9 cellular contexts compared by ENCODE assay signal in the genomic region with DNA sequence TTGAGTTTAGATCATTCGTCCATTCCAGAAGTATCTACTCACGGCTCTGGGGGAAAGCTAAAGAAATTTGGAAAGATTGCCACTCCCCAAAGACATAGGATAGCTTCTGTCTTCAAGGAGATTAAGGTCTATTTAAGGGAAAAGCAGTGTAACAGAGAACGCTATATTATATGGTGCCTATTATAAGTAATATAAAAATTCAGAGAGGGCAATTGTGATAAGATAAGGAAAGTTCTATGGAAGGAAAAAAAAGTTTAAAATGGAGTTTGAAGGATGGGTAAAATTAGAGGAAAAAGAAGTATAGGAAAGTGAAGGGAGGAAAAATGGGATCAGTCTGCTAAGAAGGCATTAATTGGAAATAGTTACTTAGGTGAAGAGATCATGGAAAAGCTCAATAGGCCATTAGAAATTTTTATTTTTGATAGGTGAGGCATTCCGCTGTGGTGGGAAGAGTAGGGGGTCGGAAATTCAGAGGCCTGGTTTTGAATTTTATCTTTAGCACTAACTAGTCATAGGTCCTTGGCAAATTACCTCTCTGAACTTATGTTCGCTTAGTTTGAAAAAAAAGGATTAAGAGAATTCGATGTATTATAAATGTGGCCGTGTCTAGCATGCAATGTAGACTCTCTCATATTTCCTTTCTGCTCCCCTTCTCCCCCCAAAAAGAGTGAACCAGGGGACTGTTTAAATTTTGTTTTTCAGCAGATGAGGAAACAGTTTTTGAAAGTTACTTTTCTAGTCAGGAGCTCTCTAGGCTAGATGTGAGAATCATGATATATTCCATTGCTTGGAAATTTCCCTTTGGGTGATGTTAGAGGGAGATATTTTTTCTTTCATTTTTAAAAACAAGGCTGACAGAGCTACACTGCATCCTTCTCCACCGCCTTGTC. TPM values are rescaled to one million over a fixed set of nuclear protein-coding genes. Genes with fewer than 3 reads are reported as not detected.
A peak's percentile ranks its signal among the peaks of the same experiment; 100 is the strongest.
DNase-seq lines count a peak whose midpoint lies in the region; ATAC-seq and TF ChIP-seq lines count a peak whose summit lies in the region.
"Had no signal": no experiment of that assay in that cellular context is flagged by ENCODE, and none has a peak within 500 bp of the region (broad histone marks: within the 10 kb centered on the region; RNA-seq: fewer than 3 reads in every experiment).

No MANE protein-coding gene starts in this region.

- DNase-seq in DND-41 (no peak), PC-9 (no peak), epithelial cell of esophagus (ENCODE audit: low read depth) (no peak), ovary (no peak), 8988T (no peak), sciatic nerve (ENCODE audit: low spot score) (no peak)

- H3K9ac ChIP-seq in DND-41 (ENCODE audit: low read depth, low read length): peak overlapping the region; percentile 98

- H3K4me3 ChIP-seq in DND-41 (ENCODE audit: low read depth in 1 of 2, low read length in 2 of 2) (peak overlapping the region; percentile 49 to 97; a peak in 3 of 4 replicates), PC-9 (peak overlapping the region; percentile 87), epithelial cell of esophagus (ENCODE audit: low read length) (peak overlapping the region; percentile 85), ovary (peak overlapping the region; percentile 37)

- TF ChIP-seq POLR2A in ovary (IDR thresholded peaks at IDR 0.05) (no peak), GM18505 (IDR thresholded peaks at IDR 0.05; ENCODE audit: borderline replicate concordance, extremely low read depth, insufficient read depth, insufficient read length) (no peak)

- ATAC-seq in DND-41 (ENCODE audit: insufficient read depth, low read depth) (no peak), GM19023 (IDR thresholded peaks at IDR 0.05; ENCODE audit: unreplicated experiment) (no peak), GM18505 (IDR thresholded peaks at IDR 0.05; ENCODE audit: unreplicated experiment) (no peak), sciatic nerve (no peak)

- CTCF ChIA-PET in PC-9 (lab: Charles Lee): interaction anchor here (0.6 kb wide), 1 partner anchor 768 kb away, joined by 3 read pairs; a partner anchor contains a TSS

- TSS peak; percentile 65 for BruUV-seq in PC-9 (replicated peaks; lab: Mats Ljungman, UMichigan)

- intact Hi-C loops in PC-9 (cut with micrococcal nuclease; ENCODE audit: unreplicated experiment) (no loop called here), ovary (cut with DNase I) (no loop called here), sciatic nerve (cut with DNase I) (no loop called here)

- no peak for TF ChIP-seq CTCF in DND-41 (IDR thresholded peaks at IDR 0.05; ENCODE audit: borderline replicate concordance, extremely low read depth, low read length, poor library complexity, severe bottlenecking)
- TF ChIP-seq CTCF in PC-9 (conservative IDR thresholded peaks at IDR 0.05): no peak
- no peak for TF ChIP-seq CTCF in epithelial cell of esophagus (IDR thresholded peaks at IDR 0.05; ENCODE audit: insufficient read depth, low read depth, low read length, missing control alignments)
- peak in 1 of 3 donors; percentile 6 for TF ChIP-seq CTCF in ovary (IDR thresholded peaks at IDR 0.05)

- no peaks in the 10 kb centered on the region for H3K9me3 ChIP-seq in DND-41 (ENCODE audit: insufficient read depth, low read length, severe bottlenecking)
- no peaks in the 10 kb centered on the region for H3K9me3 ChIP-seq in PC-9 (ENCODE audit: insufficient read depth, low read depth)
- no peaks in the 10 kb centered on the region for H3K9me3 ChIP-seq in ovary

- H3K36me3 ChIP-seq in DND-41 (ENCODE audit: insufficient read depth, low read length): peaks cover 14% of the 10 kb centered on the region
- peaks cover 13% of the 10 kb centered on the region; the same call in 1 of the 2 replicates for H3K36me3 ChIP-seq in PC-9 (ENCODE audit: low read depth)
- H3K36me3 ChIP-seq in ovary: no peaks in the 10 kb centered on the region

- H3F3A ChIP-seq in PC-9 (ENCODE audit: insufficient read depth, low read depth): peaks cover 21% of the 10 kb centered on the region

- 64 to 67% (median 67%) methylated on average over 9 of the region's 9 CpGs for WGBS in ovary, 3 donors

- H3K27ac ChIP-seq in DND-41 (ENCODE audit: low read length): peak overlapping the region; percentile 83
- peak overlapping the region; percentile 24; the same call in 1 of the 2 replicates for H3K27ac ChIP-seq in PC-9
- H3K27ac ChIP-seq in ovary: peak overlapping the region in 1 of 2 donors; percentile 30

- peak overlapping the region; percentile 93 for H2AFZ ChIP-seq in DND-41 (ENCODE audit: low read depth, low read length)
- peak overlapping the region; percentile 75 for H2AFZ ChIP-seq in PC-9

- H3K4me1 ChIP-seq in DND-41 (ENCODE audit: insufficient read depth, low read length): peaks cover 42% of the 10 kb centered on the region
- H3K4me1 ChIP-seq in PC-9 (replicated peaks; ENCODE audit: insufficient read depth): peaks cover 32% of the 10 kb centered on the region
- H3K4me1 ChIP-seq in ovary (ENCODE audit: insufficient read depth): peaks cover 3% of the 10 kb centered on the region

- no peaks in the 10 kb centered on the region for H3K9me2 ChIP-seq in PC-9 (ENCODE audit: insufficient read depth)

- H4K20me1 ChIP-seq in DND-41 (ENCODE audit: insufficient read depth, low read length): peaks cover 25% of the 10 kb centered on the region
- peaks cover 19% of the 10 kb centered on the region for H4K20me1 ChIP-seq in PC-9 (ENCODE audit: insufficient read depth)

- peak overlapping the region; percentile 91 for H3K4me2 ChIP-seq in DND-41 (ENCODE audit: insufficient read depth, low read length)
- H3K4me2 ChIP-seq in PC-9: peak overlapping the region; percentile 71

- POLR2A ChIA-PET in PC-9 (lab: Charles Lee; ENCODE audit: unreplicated experiment): interaction anchor here (0.6 to 0.7 kb wide), 3 partner anchors 14 to 335 kb away, joined by 3 to 9 read pairs (median 3); no protein-coding TSS in a partner anchor

- H3K27me3 ChIP-seq in DND-41 (ENCODE audit: insufficient read depth, low read length, poor library complexity) (no peaks in the 10 kb centered on the region), PC-9 (ENCODE audit: insufficient read depth, low read depth) (no peaks in the 10 kb centered on the region), ovary (no peaks in the 10 kb centered on the region)

- TF ChIP-seq EP300 in ovary (IDR thresholded peaks at IDR 0.05): no peak

- peaks cover 42% of the 10 kb centered on the region for H3K79me2 ChIP-seq in DND-41 (ENCODE audit: insufficient read depth, low read length)
- peaks cover 41% of the 10 kb centered on the region for H3K79me2 ChIP-seq in PC-9 (ENCODE audit: low read depth)

RNA-seq across cellular contexts. Expression of a gene that starts 0.9 kb away (rescaled TPM):
- 58.9 and 94.3 TPM in 2 replicates for total RNA-seq in PC-9 (2021)
- 10 to 100 TPM; 29.8 to 76.8 (median 64.6) TPM for total RNA-seq in ovary
- polyA plus RNA-seq in ovary: 10 to 100 TPM; 20.5 to 37.8 TPM
- 129 TPM for total RNA-seq in sciatic nerve

RNA-seq across cellular contexts. Expression of a gene that starts 19.2 kb away (rescaled TPM):
- total RNA-seq in PC-9 (2021) (not detected in 2 replicates), ovary (under 1 TPM in 2 of 7 donors, not detected in 5; 0.33 to 0.79 TPM), sciatic nerve (3.9 TPM)
- under 1 TPM; 0.28 to 0.41 TPM for polyA plus RNA-seq in ovary
- total RNA-seq: activated CD8-positive, alpha-beta memory T cell treated with anti-CD3 and anti-CD28 coated beads for 36 hours had no signal

Comparison
In these comparisons a context has a peak if more than half of its experiments do, and no peak if none do; other contexts are left out.
1. H3K4me3 ChIP-seq: peak in every context shown above with its lines; median percentile 87 in PC-9; 85 in epithelial cell of esophagus; 73 in DND-41; 37 in ovary.